11 cellular contexts compared by ENCODE assay signal in the genomic region with DNA sequence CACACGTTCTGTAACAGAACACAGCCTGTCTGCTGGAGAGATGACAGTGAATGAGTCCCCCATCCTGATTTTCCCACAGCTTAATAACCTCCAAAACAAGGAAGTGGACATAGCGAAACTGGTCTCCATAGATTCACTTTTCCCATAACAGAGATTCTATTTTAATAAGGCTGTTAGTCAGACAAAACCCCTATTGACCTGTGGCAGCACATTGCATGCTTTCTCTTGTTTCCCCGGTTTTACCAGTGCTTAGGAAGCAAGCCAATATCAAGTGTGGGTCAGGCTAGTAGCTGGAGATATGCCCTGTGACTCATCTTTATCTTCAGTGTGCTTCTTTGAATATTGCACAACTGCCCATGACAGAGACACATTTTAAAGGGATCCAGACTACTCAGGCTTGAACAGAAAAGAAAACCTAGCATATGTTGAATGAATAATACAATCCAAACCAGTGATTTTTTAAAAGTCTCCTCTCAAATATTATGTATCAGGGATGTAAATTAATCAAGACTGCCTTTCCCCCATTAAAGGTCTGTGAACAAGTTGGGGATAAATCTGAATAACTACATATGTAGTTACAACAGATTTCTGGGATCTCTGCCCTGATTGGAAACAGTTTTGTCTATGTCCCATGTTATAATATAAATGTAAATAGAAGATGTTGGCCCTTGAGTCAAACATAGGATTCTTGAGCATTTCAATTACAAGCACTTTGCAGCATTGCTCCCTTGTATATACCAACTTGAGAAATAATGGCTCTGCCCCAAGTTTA. TPM values are rescaled to one million over a fixed set of nuclear protein-coding genes. Genes with fewer than 3 reads are reported as not detected.
A peak's percentile ranks its signal among the peaks of the same experiment; 100 is the strongest.
DNase-seq lines count a peak whose midpoint lies in the region; ATAC-seq, FAIRE-seq and TF ChIP-seq lines count a peak whose summit lies in the region.
"Had no signal": no experiment of that assay in that cellular context is flagged by ENCODE, and none has a peak within 500 bp of the region (broad histone marks: within the 10 kb centered on the region; RNA-seq: fewer than 3 reads in every experiment).

No MANE protein-coding gene starts in this region.

- no peaks in the 10 kb centered on the region for H3K9me3 Mint-ChIP-seq in activated CD4-positive, alpha-beta T cell treated with anti-CD3 and anti-CD28 coated beads for 36 hours (ENCODE audit: low read depth)

- no peak for FAIRE-seq in HepG2 (lab: Jason Lieb, UNC)

- H3K9ac ChIP-seq in HepG2 (ENCODE audit: insufficient read depth, low read depth, low read length), result no peak overlapping the region

- no peak for TF ChIP-seq RAD21 in HepG2 (CRISPR knock-in tag; IDR thresholded peaks at IDR 0.05)

- POLR2A ChIA-PET in HepG2 (lab: Yijun Ruan, JAX), result no interaction called here
- POLR2A ChIA-PET in activated CD4-positive, alpha-beta T cell treated with anti-CD3 and anti-CD28 coated beads for 36 hours (lab: Charles Lee), result no interaction called here

- intact Hi-C loops in Right ventricle myocardium inferior (cut with DNase I), result no loop called here
- intact Hi-C loops in cardiac septum (cut with DNase I), result no loop called here
- intact Hi-C loops in HepG2 (cut with micrococcal nuclease; ENCODE audit: unreplicated experiment), result no loop called here
- intact Hi-C loops in aorta (cut with DNase I), result no loop called here
- intact Hi-C loops in activated CD4-positive, alpha-beta T cell treated with anti-CD3 and anti-CD28 coated beads for 36 hours (cut with DNase I, micrococcal nuclease), result no loop called here
- intact Hi-C loops in posterior vena cava (cut with DNase I), result no loop called here

- no peak for DNase-seq in Right ventricle myocardium inferior (ENCODE audit: missing footprints)
- DNase-seq in cardiac septum (ENCODE audit: low spot score), result no peak
- DNase-seq in brain pericyte (ENCODE audit: low read depth, low spot score), result peak; percentile 85
- no peak for DNase-seq in HepG2 (ENCODE audit: low spot score)
- DNase-seq in aorta, result no peak
- DNase-seq in activated CD4-positive, alpha-beta T cell treated with anti-CD3 and anti-CD28 coated beads for 36 hours, result no peak
- DNase-seq in posterior vena cava (ENCODE audit: low spot score), result no peak
- DNase-seq: glutamatergic neuron, NCI-H1436 had no signal

- TF ChIP-seq EP300 in HepG2 (IDR thresholded peaks at IDR 0.05; ENCODE audit: low read depth in 2 of 2, low read length in 2 of 2) (no peak), HepG2 (CRISPR knock-in tag; IDR thresholded peaks at IDR 0.05; ENCODE audit: borderline replicate concordance) (no peak)

- no TSS peak for BruUV-seq in HepG2 (replicated peaks; lab: Mats Ljungman, UMichigan)

- ATAC-seq in Right ventricle myocardium inferior, result peak; percentile 90
- no peak for ATAC-seq in HepG2
- ATAC-seq in aorta (ENCODE audit: low FRiP score), result peak; percentile 85
- no peak for ATAC-seq in activated CD4-positive, alpha-beta T cell treated with anti-CD3 and anti-CD28 coated beads for 36 hours
- no peak for ATAC-seq in GM21717 (IDR thresholded peaks at IDR 0.05; ENCODE audit: unreplicated experiment)

- no peaks in the 10 kb centered on the region for H3K4me1 ChIP-seq in HepG2 (ENCODE audit: insufficient read depth, low read length)
- H3K4me1 ChIP-seq in aorta (ENCODE audit: control insufficient read depth in 1 of 2, insufficient read depth in 2 of 2, low read length in 2 of 2), result no peaks in the 10 kb centered on the region

- H3K36me3 Mint-ChIP-seq in activated CD4-positive, alpha-beta T cell treated with anti-CD3 and anti-CD28 coated beads for 36 hours (ENCODE audit: low read depth), result no peaks in the 10 kb centered on the region

- no peaks in the 10 kb centered on the region for H4K20me1 ChIP-seq in HepG2 (ENCODE audit: insufficient read depth, low read length)

- H3K9me3 ChIP-seq in HepG2 (ENCODE audit: low read length) (peaks cover 78% of the 10 kb centered on the region), aorta (ENCODE audit: control insufficient read depth, low read length) (no peaks in the 10 kb centered on the region)

- no peak overlapping the region for H3K4me3 Mint-ChIP-seq in activated CD4-positive, alpha-beta T cell treated with anti-CD3 and anti-CD28 coated beads for 36 hours

- in situ Hi-C loops in HepG2 (cut with HindIII; ENCODE audit: extremely low pct_ligation_motif_present, low pct_unique_long_range_greater_than_20kb), result no loop called here

- no peaks in the 10 kb centered on the region for H3K27me3 Mint-ChIP-seq in activated CD4-positive, alpha-beta T cell treated with anti-CD3 and anti-CD28 coated beads for 36 hours

- no peak for TF ChIP-seq CTCF in HepG2 (CRISPR knock-in tag; IDR thresholded peaks at IDR 0.05)

- CTCF ChIA-PET in HepG2 (lab: Yijun Ruan, JAX; ENCODE audit: low intra/inter-chr PET ratio, low total read pairs), result no interaction called here
- CTCF ChIA-PET in activated CD4-positive, alpha-beta T cell treated with anti-CD3 and anti-CD28 coated beads for 36 hours (lab: Charles Lee), result no interaction called here

- no peak overlapping the region for H3K4me2 ChIP-seq in HepG2 (ENCODE audit: low read depth, low read length)

- no peaks in the 10 kb centered on the region for H3K4me1 Mint-ChIP-seq in activated CD4-positive, alpha-beta T cell treated with anti-CD3 and anti-CD28 coated beads for 36 hours

- H2AFZ ChIP-seq in HepG2 (ENCODE audit: low read length), result no peak overlapping the region

- no peak overlapping the region for H3K27ac Mint-ChIP-seq in activated CD4-positive, alpha-beta T cell treated with anti-CD3 and anti-CD28 coated beads for 36 hours

- no peak for TF ChIP-seq POLR2A in HepG2 (IDR thresholded peaks at IDR 0.05; ENCODE audit: insufficient read depth in 1 of 2, low read depth in 2 of 2, low read length in 2 of 2)

- H3K36me3 ChIP-seq in HepG2 (replicated peaks in 1 of 2; ENCODE audit: control insufficient read depth in 1 of 2, insufficient read depth in 2 of 2, low read length in 2 of 2) (no peaks in the 10 kb centered on the region), aorta (ENCODE audit: control insufficient read depth in 1 of 2, insufficient read depth in 2 of 2, low read length in 1 of 2) (no peaks in the 10 kb centered on the region)

- no peaks in the 10 kb centered on the region for H3K79me2 ChIP-seq in HepG2 (ENCODE audit: insufficient read depth, low read length)

- H3K27ac ChIP-seq in HepG2 (ENCODE audit: extremely low read length, insufficient read depth, low read length), result no peak overlapping the region
- H3K27ac ChIP-seq in aorta (ENCODE audit: low read depth in 1 of 2, low read length in 2 of 2), result no peak overlapping the region
- H3K27ac ChIP-seq: 22Rv1 had no signal

- H3K4me3 ChIP-seq in HepG2 (replicated peaks in 1 of 3; ENCODE audit: insufficient read depth in 1 of 3, low read depth in 2 of 3, low read length in 3 of 3) (no peak overlapping the region), aorta (ENCODE audit: low read length in 2 of 2) (no peak overlapping the region)

- H3K27me3 ChIP-seq in HepG2 (ENCODE audit: control insufficient read depth in 1 of 2, insufficient read depth in 2 of 2, low read length in 2 of 2), result no peaks in the 10 kb centered on the region
- no peaks in the 10 kb centered on the region for H3K27me3 ChIP-seq in aorta (ENCODE audit: control insufficient read depth in 1 of 2, insufficient read depth in 2 of 2, low read length in 1 of 2)

- 7% methylated on average over 3 of the region's 3 CpGs for WGBS in HepG2 (ENCODE audit: low lambda C conversion rate)
- 39 to 45% methylated on average over 3 of the region's 3 CpGs for WGBS in aorta, 2 donors

RNA-seq across cellular contexts. Expression of a gene that starts 11.9 kb away (rescaled TPM):
- total RNA-seq in Right ventricle myocardium inferior (not detected), cardiac septum (not detected), HepG2 (2016; rRNA removed; fragmentation: Illumina TruSeq; extraction: Trizol) (not detected in 2 replicates), aorta (not detected), posterior vena cava (not detected)
- total RNA-seq in HepG2 (2016; cell fraction: cytosol; rRNA removed; fragmentation: Illumina TruSeq; extraction: Trizol; ENCODE audit: low read depth), result not detected in 2 replicates
- not detected in 2 replicates for total RNA-seq in HepG2 (2016; cell fraction: insoluble cytoplasmic fraction; rRNA removed; fragmentation: Illumina TruSeq; extraction: Trizol)
- total RNA-seq in HepG2 (2016; cell fraction: membrane; rRNA removed; fragmentation: Illumina TruSeq; extraction: Trizol), result not detected in 2 replicates
- total RNA-seq in HepG2 (2016; cell fraction: nucleus; rRNA removed; fragmentation: Illumina TruSeq; extraction: Trizol), result not detected in 2 replicates
- polyA plus RNA-seq in HepG2 (2011; rRNA removed) (not detected in 2 replicates), aorta (under 1 TPM in 1 of 2 donors, not detected in 1; 0.23 TPM)
- not detected in 2 replicates for polyA plus RNA-seq in HepG2 (2011; cell fraction: cytosol; rRNA removed)
- not detected in 2 replicates for polyA plus RNA-seq in HepG2 (2011; cell fraction: nucleus; rRNA removed)
- not detected in 2 replicates for polyA plus RNA-seq in HepG2 (2012)
- not detected in 2 replicates for polyA plus RNA-seq in HepG2 (2016; cell fraction: cytosol; fragmentation: Illumina TruSeq; extraction: Trizol; ENCODE audit: low read depth)
- not detected in 2 replicates for polyA plus RNA-seq in HepG2 (2016; cell fraction: insoluble cytoplasmic fraction; fragmentation: Illumina TruSeq; extraction: Trizol; ENCODE audit: low read depth)
- not detected in 2 replicates for polyA plus RNA-seq in HepG2 (2016; cell fraction: membrane; fragmentation: Illumina TruSeq; extraction: Trizol; ENCODE audit: low read depth)
- polyA plus RNA-seq in HepG2 (2016; cell fraction: nucleus; fragmentation: Illumina TruSeq; extraction: Trizol; ENCODE audit: insufficient read depth, low read depth), result not detected in 2 replicates
- polyA minus RNA-seq in HepG2 (2011; rRNA and poly(A)+ RNA removed; ENCODE audit: low replicate concordance), result not detected in 2 replicates
- polyA minus RNA-seq in HepG2 (2011; cell fraction: cytosol; rRNA and poly(A)+ RNA removed), result not detected in 2 replicates
- not detected in 2 replicates for polyA minus RNA-seq in HepG2 (2011; cell fraction: nucleus; rRNA and poly(A)+ RNA removed)
- total RNA-seq in activated CD4-positive, alpha-beta T cell treated with anti-CD3 and anti-CD28 coated beads for 36 hours, result not detected

RNA-seq across cellular contexts. Expression of a gene that starts 54.9 kb away (rescaled TPM):
- total RNA-seq in Right ventricle myocardium inferior (not detected), cardiac septum (not detected), HepG2 (2016; rRNA removed; fragmentation: Illumina TruSeq; extraction: Trizol) (not detected in 2 replicates), aorta (not detected), posterior vena cava (not detected)
- not detected in 2 replicates for total RNA-seq in HepG2 (2016; cell fraction: cytosol; rRNA removed; fragmentation: Illumina TruSeq; extraction: Trizol; ENCODE audit: low read depth)
- not detected in 2 replicates for total RNA-seq in HepG2 (2016; cell fraction: insoluble cytoplasmic fraction; rRNA removed; fragmentation: Illumina TruSeq; extraction: Trizol)
- not detected in 2 replicates for total RNA-seq in HepG2 (2016; cell fraction: membrane; rRNA removed; fragmentation: Illumina TruSeq; extraction: Trizol)
- total RNA-seq in HepG2 (2016; cell fraction: nucleus; rRNA removed; fragmentation: Illumina TruSeq; extraction: Trizol), result not detected in 2 replicates
- polyA plus RNA-seq in HepG2 (2011; rRNA removed) (not detected in 2 replicates), aorta (not detected)
- polyA plus RNA-seq in HepG2 (2011; cell fraction: cytosol; rRNA removed), result not detected in 2 replicates
- polyA plus RNA-seq in HepG2 (2011; cell fraction: nucleus; rRNA removed), result not detected in 2 replicates
- not detected in 2 replicates for polyA plus RNA-seq in HepG2 (2012)
- polyA plus RNA-seq in HepG2 (2016; cell fraction: cytosol; fragmentation: Illumina TruSeq; extraction: Trizol; ENCODE audit: low read depth), result not detected in 2 replicates
- not detected in 2 replicates for polyA plus RNA-seq in HepG2 (2016; cell fraction: insoluble cytoplasmic fraction; fragmentation: Illumina TruSeq; extraction: Trizol; ENCODE audit: low read depth)
- not detected in 2 replicates for polyA plus RNA-seq in HepG2 (2016; cell fraction: membrane; fragmentation: Illumina TruSeq; extraction: Trizol; ENCODE audit: low read depth)
- polyA plus RNA-seq in HepG2 (2016; cell fraction: nucleus; fragmentation: Illumina TruSeq; extraction: Trizol; ENCODE audit: insufficient read depth, low read depth), result not detected in 2 replicates
- polyA minus RNA-seq in HepG2 (2011; rRNA and poly(A)+ RNA removed; ENCODE audit: low replicate concordance), result not detected in 2 replicates
- not detected in 2 replicates for polyA minus RNA-seq in HepG2 (2011; cell fraction: cytosol; rRNA and poly(A)+ RNA removed)
- polyA minus RNA-seq in HepG2 (2011; cell fraction: nucleus; rRNA and poly(A)+ RNA removed), result not detected in 2 replicates
- total RNA-seq in activated CD4-positive, alpha-beta T cell treated with anti-CD3 and anti-CD28 coated beads for 36 hours, result not detected

Comparison
In these comparisons a context has a peak if more than half of its experiments do, and no peak if none do; other contexts are left out.
1. ATAC-seq: peak in Right ventricle myocardium inferior (single experiment) and aorta (single experiment); none in HepG2 (single experiment), activated CD4-positive, alpha-beta T cell treated with anti-CD3 and anti-CD28 coated beads for 36 hours (single experiment) and GM21717 (single experiment).